In the genomic region with DNA sequence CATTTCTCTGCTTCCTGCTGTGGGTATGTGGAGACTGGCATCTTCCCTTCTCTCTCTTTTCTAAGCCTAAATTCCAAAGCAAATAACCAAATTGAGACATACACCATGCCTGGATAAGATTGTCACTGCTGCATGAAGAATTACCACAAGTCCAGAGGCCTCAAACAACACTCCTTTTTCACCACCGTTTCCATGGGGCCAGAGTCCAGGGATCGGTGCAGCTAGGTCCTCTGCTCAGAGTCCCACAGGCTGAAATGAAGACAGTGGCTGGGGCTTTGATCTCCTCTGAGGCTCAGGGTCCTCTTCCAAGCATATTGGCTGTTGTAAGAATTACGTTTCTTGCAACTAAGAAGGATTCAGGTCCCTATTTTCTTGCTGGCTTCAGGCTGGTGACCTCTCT, we compare ENCODE assay signal across 15 cellular contexts.
A peak's percentile ranks its signal among the peaks of the same experiment; 100 is the strongest.
DNase-seq lines count a peak whose midpoint lies in the region; ATAC-seq and TF ChIP-seq lines count a peak whose summit lies in the region.
"Had no signal": no experiment of that assay in that cellular context is flagged by ENCODE, and none has a peak within 500 bp of the region (broad histone marks: within the 10 kb centered on the region; RNA-seq: fewer than 3 reads in every experiment).

No MANE protein-coding gene starts in this region.

- intact Hi-C loops in CD4-positive, alpha-beta T cell (cut with DNase I, micrococcal nuclease): no loop called here

- no peak overlapping the region for H3K4me3 Mint-ChIP-seq in WTC11
- H3K4me3 Mint-ChIP-seq in effector memory CD8-positive, alpha-beta T cell: no peak overlapping the region
- no peak overlapping the region for H3K4me3 Mint-ChIP-seq in CD4-positive, alpha-beta T cell
- H3K4me3 Mint-ChIP-seq: CD8-positive, alpha-beta T cell; H9 had no signal

- CTCF ChIA-PET in WTC11 (lab: Charles Lee): no interaction called here
- CTCF ChIA-PET in CD4-positive, alpha-beta T cell (lab: Charles Lee): no interaction called here

- H3K9me2 ChIP-seq in hepatocyte (replicated peaks; ENCODE audit: insufficient read depth): no peaks in the 10 kb centered on the region

- DNase-seq in WTC11 (ENCODE audit: low spot score): no peak
- DNase-seq in hepatocyte (ENCODE audit: low spot score): peak; percentile 27
- no peak for DNase-seq in effector memory CD8-positive, alpha-beta T cell
- DNase-seq in CD4-positive, alpha-beta T cell: no peak
- no peak for DNase-seq in activated naive CD4-positive, alpha-beta T cell treated with anti-CD3 and anti-CD28 coated beads, Interleukin-2, amount 50 U/mL, for 72 hours (ENCODE audit: low spot score in 2 of 2)
- DNase-seq in H7: no peak
- DNase-seq: C1 segment of cervical spinal cord; CD8-positive, alpha-beta T cell; DMS153; DND-41; GM23248; H9 had no signal

- H3K4me1 Mint-ChIP-seq in WTC11: no peaks in the 10 kb centered on the region; the same call in 1 of the 2 replicates
- peaks cover 0 to 6% of the 10 kb centered on the region in 2 donors for H3K4me1 Mint-ChIP-seq in effector memory CD8-positive, alpha-beta T cell (ENCODE audit: low read depth in 2 of 2)
- H3K4me1 Mint-ChIP-seq in CD4-positive, alpha-beta T cell (ENCODE audit: low read depth): peaks cover 4% of the 10 kb centered on the region
- H3K4me1 Mint-ChIP-seq: H9 had no signal

- no peak overlapping the region for H2AFZ ChIP-seq in hepatocyte
- H2AFZ ChIP-seq: GM23248 had no signal

- H3K4me1 ChIP-seq in hepatocyte (ENCODE audit: insufficient read depth) (no peaks in the 10 kb centered on the region), liver (ENCODE audit: control insufficient read depth in 4 of 4, insufficient read depth in 4 of 4, low read length in 3 of 4) (peaks cover 0 to 3% (median 0%) of the 10 kb centered on the region in 4 donors)
- H3K4me1 ChIP-seq: Caco-2 had no signal

- H3K36me3 Mint-ChIP-seq in WTC11: peaks cover 3% of the 10 kb centered on the region; the same call in 1 of the 2 replicates
- H3K36me3 Mint-ChIP-seq in effector memory CD8-positive, alpha-beta T cell (ENCODE audit: insufficient read depth): no peaks in the 10 kb centered on the region
- H3K36me3 Mint-ChIP-seq in CD4-positive, alpha-beta T cell (ENCODE audit: low read depth): no peaks in the 10 kb centered on the region
- H3K36me3 Mint-ChIP-seq in activated naive CD4-positive, alpha-beta T cell treated with anti-CD3 and anti-CD28 coated beads, Interleukin-2, amount 50 U/mL, for 72 hours: peaks cover 0 to 5% of the 10 kb centered on the region in 2 donors

- no peak overlapping the region for H3K4me3 ChIP-seq in hepatocyte
- no peak overlapping the region for H3K4me3 ChIP-seq in liver (ENCODE audit: low read depth in 1 of 3, low read length in 3 of 3)
- H3K4me3 ChIP-seq in H7 (ENCODE audit: insufficient read depth, low read depth, low read length): no peak overlapping the region
- H3K4me3 ChIP-seq: GM23248 had no signal

- WGBS in hepatocyte (ENCODE audit: low lambda C conversion rate, missing lambda C conversion rate): 75% methylated on average over 3 of the region's 3 CpGs
- 52% methylated on average over 3 of the region's 3 CpGs for WGBS in liver

- no peak for TF ChIP-seq RAD21 in liver (IDR thresholded peaks at IDR 0.05)

- no peaks in the 10 kb centered on the region for H4K20me1 ChIP-seq in hepatocyte (ENCODE audit: insufficient read depth, poor library complexity, severe bottlenecking)

- H3K9me3 ChIP-seq in hepatocyte (ENCODE audit: low read depth) (no peaks in the 10 kb centered on the region), liver (ENCODE audit: control insufficient read depth in 4 of 4, low read length in 3 of 4) (no peaks in the 10 kb centered on the region)
- H3K9me3 ChIP-seq in CD4-positive, alpha-beta T cell (ENCODE audit: control insufficient read depth, low read length): no peaks in the 10 kb centered on the region
- H3K9me3 ChIP-seq: Caco-2 had no signal

- TF ChIP-seq CTCF in WTC11 (IDR thresholded peaks at IDR 0.05) (no peak), hepatocyte (IDR thresholded peaks at IDR 0.05; ENCODE audit: poor library complexity) (no peak), liver (IDR thresholded peaks at IDR 0.05; ENCODE audit: low read depth, low read length, missing input control) (no peak)
- TF ChIP-seq CTCF in CD4-positive, alpha-beta T cell (IDR thresholded peaks at IDR 0.05): no peak

- no peak overlapping the region for H3K4me2 ChIP-seq in hepatocyte

- H3K27me3 ChIP-seq in hepatocyte (no peaks in the 10 kb centered on the region), liver (ENCODE audit: control insufficient read depth in 4 of 4, insufficient read depth in 4 of 4, low read length in 3 of 4) (no peaks in the 10 kb centered on the region), H7 (ENCODE audit: control insufficient read depth, insufficient read depth, low read length) (no peaks in the 10 kb centered on the region)
- H3K27me3 ChIP-seq in CD4-positive, alpha-beta T cell (ENCODE audit: control insufficient read depth, insufficient read depth, low read length): no peaks in the 10 kb centered on the region

- no peaks in the 10 kb centered on the region for H3K79me2 ChIP-seq in hepatocyte

- H3K9ac ChIP-seq in liver (ENCODE audit: low read depth in 1 of 2, low read length in 2 of 2): no peak overlapping the region
- H3K9ac ChIP-seq: GM23248 had no signal

- POLR2A ChIA-PET in WTC11 (lab: Charles Lee): interaction anchor here (0.7 kb wide), 1 partner anchor 23 kb away, joined by 4 read pairs; no protein-coding TSS in a partner anchor
- POLR2A ChIA-PET in CD4-positive, alpha-beta T cell (lab: Charles Lee): no interaction called here

- no peaks in the 10 kb centered on the region for H3K36me3 ChIP-seq in hepatocyte (replicated peaks; ENCODE audit: insufficient read depth, low read depth)
- H3K36me3 ChIP-seq in liver (ENCODE audit: control insufficient read depth in 4 of 4, insufficient read depth in 3 of 4, low read depth in 1 of 4, low read length in 3 of 4): peaks cover 0 to 1% (median 0%) of the 10 kb centered on the region in 4 donors
- H3K36me3 ChIP-seq in H7 (replicated peaks; ENCODE audit: control insufficient read depth, insufficient read depth, low read length): no peaks in the 10 kb centered on the region

- H3K9me3 Mint-ChIP-seq in WTC11: peaks cover 16% of the 10 kb centered on the region
- no peaks in the 10 kb centered on the region for H3K9me3 Mint-ChIP-seq in effector memory CD8-positive, alpha-beta T cell
- H3K9me3 Mint-ChIP-seq in CD4-positive, alpha-beta T cell: no peaks in the 10 kb centered on the region
- H3K9me3 Mint-ChIP-seq in activated naive CD4-positive, alpha-beta T cell treated with anti-CD3 and anti-CD28 coated beads, Interleukin-2, amount 50 U/mL, for 72 hours: no peaks in the 10 kb centered on the region
- H3K9me3 Mint-ChIP-seq: CD8-positive, alpha-beta T cell had no signal

- ATAC-seq in WTC11: no peak
- ATAC-seq in effector memory CD8-positive, alpha-beta T cell (replicated peaks): no peak
- no peak for ATAC-seq in CD4-positive, alpha-beta T cell (ENCODE audit: poor library complexity)
- no peak for ATAC-seq in activated naive CD4-positive, alpha-beta T cell treated with anti-CD3 and anti-CD28 coated beads, Interleukin-2, amount 50 U/mL, for 72 hours
- ATAC-seq: CD8-positive, alpha-beta T cell; HCT116 had no signal

- H3K27ac Mint-ChIP-seq in WTC11: no peak overlapping the region
- H3K27ac Mint-ChIP-seq in effector memory CD8-positive, alpha-beta T cell: no peak overlapping the region
- no peak overlapping the region for H3K27ac Mint-ChIP-seq in CD4-positive, alpha-beta T cell
- H3K27ac Mint-ChIP-seq in activated naive CD4-positive, alpha-beta T cell treated with anti-CD3 and anti-CD28 coated beads, Interleukin-2, amount 50 U/mL, for 72 hours: no peak overlapping the region
- H3K27ac Mint-ChIP-seq: CD8-positive, alpha-beta T cell had no signal

- H3K27ac ChIP-seq in hepatocyte (no peak overlapping the region), liver (ENCODE audit: low read depth in 1 of 2, low read length in 2 of 2) (no peak overlapping the region)
- no peak overlapping the region for H3K27ac ChIP-seq in CD4-positive, alpha-beta T cell (ENCODE audit: low read depth, low read length)
- H3K27ac ChIP-seq: GM23248 had no signal

- no peaks in the 10 kb centered on the region; the same call in 1 of the 2 replicates for H3K27me3 Mint-ChIP-seq in WTC11 (ENCODE audit: low read depth)
- no peaks in the 10 kb centered on the region for H3K27me3 Mint-ChIP-seq in effector memory CD8-positive, alpha-beta T cell
- no peaks in the 10 kb centered on the region for H3K27me3 Mint-ChIP-seq in CD4-positive, alpha-beta T cell

TF ChIP-seq in WTC11, 78 proteins besides CTCF, POLR2A, EP300 and RAD21:
- TF ChIP-seq, protein P1, sequence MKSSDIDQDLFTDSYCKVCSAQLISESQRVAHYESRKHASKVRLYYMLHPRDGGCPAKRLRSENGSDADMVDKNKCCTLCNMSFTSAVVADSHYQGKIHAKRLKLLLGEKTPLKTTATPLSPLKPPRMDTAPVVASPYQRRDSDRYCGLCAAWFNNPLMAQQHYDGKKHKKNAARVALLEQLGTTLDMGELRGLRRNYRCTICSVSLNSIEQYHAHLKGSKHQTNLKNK (CRISPR knock-in tag; IDR thresholded peaks at IDR 0.05): no peak
- peak; percentile 49; the same call in 1 of the 2 replicates for TF ChIP-seq GABPB1 (CRISPR knock-in tag; IDR thresholded peaks at IDR 0.05)
TF ChIP-seq in WTC11: peak in this region for 1.

TF ChIP-seq in liver, 16 proteins besides CTCF, POLR2A, EP300 and RAD21:
- TF ChIP-seq SP1 (IDR thresholded peaks at IDR 0.05): no peak
- no peak for TF ChIP-seq JUND (IDR thresholded peaks at IDR 0.05)
- TF ChIP-seq FOXA2 (IDR thresholded peaks at IDR 0.05): no peak
- peak; percentile 31 for TF ChIP-seq HNF4A (conservative IDR thresholded peaks at IDR 0.05)
